In genomic region chr1:205301220-205301821, GRCh38 we compare ENCODE assay signal across 9 cellular contexts. TPM values are rescaled to one million over a fixed set of nuclear protein-coding genes. Genes with fewer than 3 reads are reported as not detected.
DNase-seq lines count a peak whose midpoint lies in the region; ATAC-seq and TF ChIP-seq lines count a peak whose summit lies in the region.
"Had no signal": no experiment of that assay in that cellular context is flagged by ENCODE, and none has a peak within 500 bp of the region (broad histone marks: within the 10 kb centered on the region; RNA-seq: fewer than 3 reads in every experiment).

No MANE protein-coding gene starts in this region.

- H3K27ac Mint-ChIP-seq in mesothelial cell of epicardium, result peak overlapping the region; percentile 96

- peak overlapping the region; percentile 84 for H3K27ac ChIP-seq in DOHH2 (ENCODE audit: low read depth, low read length)
- H3K27ac ChIP-seq in colonic mucosa, result peak overlapping the region; percentile 12
- H3K27ac ChIP-seq: KMS-11 had no signal

- H3K9ac ChIP-seq in colonic mucosa (ENCODE audit: low read depth in 2 of 2, low read length in 2 of 2), result no peak overlapping the region
- H3K9ac ChIP-seq: KMS-11 had no signal

- ATAC-seq in GM21825 (IDR thresholded peaks at IDR 0.05; ENCODE audit: unreplicated experiment), result no peak

- H3K27me3 ChIP-seq in DOHH2 (ENCODE audit: control insufficient read depth, low read length) (no peaks in the 10 kb centered on the region), colonic mucosa (no peaks in the 10 kb centered on the region)

- peaks cover 19% of the 10 kb centered on the region for H3K36me3 Mint-ChIP-seq in mesothelial cell of epicardium

- no peaks in the 10 kb centered on the region for H4K20me1 ChIP-seq in DOHH2 (ENCODE audit: control insufficient read depth, insufficient read depth, low read depth, low read length)

- peak overlapping the region; percentile 85 for H3K4me2 ChIP-seq in DOHH2 (ENCODE audit: low read length)
- H3K4me2 ChIP-seq: KMS-11 had no signal

- H3K4me1 Mint-ChIP-seq in mesothelial cell of epicardium, result peaks cover 42% of the 10 kb centered on the region

- H3K9me2 ChIP-seq in DOHH2 (replicated peaks; ENCODE audit: control insufficient read depth, low read length), result no peaks in the 10 kb centered on the region

- H3K36me3 ChIP-seq in DOHH2 (ENCODE audit: control insufficient read depth, low read length) (peaks cover 45% of the 10 kb centered on the region), colonic mucosa (peaks cover 28% of the 10 kb centered on the region)

- H3K4me1 ChIP-seq in DOHH2 (ENCODE audit: control insufficient read depth, low read length) (peaks cover 63% of the 10 kb centered on the region), colonic mucosa (no peaks in the 10 kb centered on the region)

- no peak for TF ChIP-seq CTCF in DOHH2 (IDR thresholded peaks at IDR 0.05; ENCODE audit: low read depth, low read length, poor library complexity, severe bottlenecking)
- TF ChIP-seq CTCF in colonic mucosa (IDR thresholded peaks at IDR 0.05), result no peak
- no peak for TF ChIP-seq CTCF in mesothelial cell of epicardium (IDR thresholded peaks at IDR 0.05; ENCODE audit: unreplicated experiment)

- no peaks in the 10 kb centered on the region for H3K9me3 ChIP-seq in DOHH2 (ENCODE audit: control insufficient read depth, insufficient read depth, low read length)
- H3K9me3 ChIP-seq in colonic mucosa, result no peaks in the 10 kb centered on the region

- peaks cover 8% of the 10 kb centered on the region for H3K79me2 ChIP-seq in DOHH2 (ENCODE audit: control insufficient read depth, low read length)

- H3K27me3 Mint-ChIP-seq in mesothelial cell of epicardium (ENCODE audit: low read depth), result no peaks in the 10 kb centered on the region

- peaks cover 14% of the 10 kb centered on the region for H3F3A ChIP-seq in DOHH2 (ENCODE audit: control insufficient read depth, insufficient read depth)

- H3K9me3 Mint-ChIP-seq in mesothelial cell of epicardium, result no peaks in the 10 kb centered on the region

- peak; percentile 93 for DNase-seq in NCI-H2107 treated with DMSO at 0.1 percent for 48 hours (lab: John Stamatoyannopoulos, UW; ENCODE audit: unreplicated experiment)
- no peak for DNase-seq in colonic mucosa
- DNase-seq in mesothelial cell of epicardium (ENCODE audit: low spot score in 2 of 2, unreplicated experiment in 2 of 2), result peak; percentile 73 to 82
- no peak for DNase-seq in occipital lobe (lab: John Stamatoyannopoulos, UW)
- no peak for DNase-seq in NCI-H1048 (lab: John Stamatoyannopoulos, UW)
- DNase-seq in activated CD4-positive, CD25-positive, alpha-beta regulatory T cell treated with anti-CD3 and anti-CD28 coated beads, Interleukin-2, amount 50 U/mL, for 72 hours, result no peak

- peak overlapping the region; percentile 69 for H3K4me3 ChIP-seq in DOHH2 (ENCODE audit: low read length)
- no peak overlapping the region for H3K4me3 ChIP-seq in colonic mucosa

- peak overlapping the region; percentile 2 for H3K4me3 Mint-ChIP-seq in mesothelial cell of epicardium

- intact Hi-C loops in colonic mucosa (cut with DNase I), result no loop called here

RNA-seq across cellular contexts. Expression of gene NUAK2, which starts 20.2 kb away (rescaled TPM):
- total RNA-seq in colonic mucosa, result 10 to 100 TPM; 21.2 to 27.2 TPM
- total RNA-seq in mesothelial cell of epicardium, result 5.7 to 6.2 TPM (median 5.8 TPM) in 3 replicates
- total RNA-seq in occipital lobe, result 1.1 TPM

RNA-seq across cellular contexts. Expression of gene KLHDC8A, which starts 55.4 kb away (rescaled TPM):
- total RNA-seq in colonic mucosa (under 1 TPM; 0.44 to 0.58 TPM), mesothelial cell of epicardium (0.51 to 1.2 TPM (median 0.79 TPM) in 3 replicates), occipital lobe (18.6 TPM)

Comparison
In these comparisons a context has a peak if more than half of its experiments do, and no peak if none do; other contexts are left out.
1. DNase-seq: peak in NCI-H2107 treated with DMSO at 0.1 percent for 48 hours (single experiment) and mesothelial cell of epicardium (2 of 2); none in colonic mucosa (single experiment), occipital lobe (single experiment), NCI-H1048 (single experiment) and activated CD4-positive, CD25-positive, alpha-beta regulatory T cell treated with anti-CD3 and anti-CD28 coated beads, Interleukin-2, amount 50 U/mL, for 72 hours (single experiment).